Comparison of ENCODE assay signal across 9 cellular contexts in the genomic region with DNA sequence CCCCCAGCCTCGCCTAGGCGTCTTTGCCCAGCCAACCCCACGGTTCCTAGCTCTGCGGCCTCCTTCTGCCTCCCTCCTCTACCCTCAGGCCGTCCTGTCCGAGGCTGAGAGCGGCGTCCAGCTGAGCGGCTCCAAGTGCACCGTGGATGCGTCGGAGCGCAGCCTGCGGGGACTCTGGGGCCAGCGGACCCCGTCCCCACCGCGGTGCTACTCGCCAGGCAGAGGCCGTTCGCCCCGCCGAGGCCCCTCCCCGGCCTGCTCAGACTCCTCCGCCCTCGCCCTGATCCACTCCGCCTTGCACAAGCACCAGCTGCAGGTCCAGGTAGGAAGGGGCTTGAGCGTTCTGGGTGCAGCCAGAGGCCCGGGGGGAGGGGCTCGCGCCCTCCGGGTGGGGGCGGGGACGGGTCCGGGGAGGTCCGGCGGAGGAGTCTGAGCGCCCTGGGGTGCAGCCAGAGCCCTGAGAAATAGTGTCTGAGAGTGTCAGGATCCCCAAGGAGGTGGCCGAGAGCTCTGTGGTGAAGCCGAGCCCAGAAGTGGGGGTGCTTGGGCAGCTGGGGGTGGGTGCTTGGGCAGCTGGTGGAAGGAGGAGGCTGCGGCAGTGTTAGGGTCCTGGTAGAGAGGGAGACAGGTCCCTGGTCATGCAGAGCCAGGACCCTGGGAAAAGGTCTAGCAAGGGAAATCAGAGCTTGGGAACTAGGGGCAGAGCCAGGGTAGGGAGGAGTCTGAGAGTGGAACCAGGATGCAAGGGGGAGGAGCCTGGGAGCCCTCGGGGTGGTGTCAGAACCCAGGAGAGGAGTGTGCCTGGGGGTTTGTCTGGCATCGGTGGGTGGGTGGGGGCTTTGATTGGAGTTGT. TPM values are rescaled to one million over a fixed set of nuclear protein-coding genes. Genes with fewer than 3 reads are reported as not detected.
DNase-seq lines count a peak whose midpoint lies in the region; ATAC-seq and TF ChIP-seq lines count a peak whose summit lies in the region.
"Had no signal": no experiment of that assay in that cellular context is flagged by ENCODE, and none has a peak within 500 bp of the region (broad histone marks: within the 10 kb centered on the region; RNA-seq: fewer than 3 reads in every experiment).

No MANE protein-coding gene starts in this region.

- peaks cover 7 to 34% (median 10%) of the 10 kb centered on the region in 3 donors for H3K4me1 ChIP-seq in esophagus squamous epithelium
- no peaks in the 10 kb centered on the region for H3K4me1 ChIP-seq in naive thymus-derived CD4-positive, alpha-beta T cell (ENCODE audit: control insufficient read depth in 2 of 2, insufficient read depth in 2 of 2, low read length in 2 of 2)

- no peaks in the 10 kb centered on the region for H3K36me3 Mint-ChIP-seq in naive thymus-derived CD4-positive, alpha-beta T cell

- peak overlapping the region; percentile 36 to 81 (median 61) for H3K4me3 Mint-ChIP-seq in naive thymus-derived CD4-positive, alpha-beta T cell

- POLR2A ChIA-PET in naive thymus-derived CD4-positive, alpha-beta T cell (lab: Charles Lee) = interaction anchor here (0.6 kb wide), 1 partner anchor 923 kb away, joined by 4 read pairs; no protein-coding TSS in a partner anchor

- CTCF ChIA-PET in naive thymus-derived CD4-positive, alpha-beta T cell (lab: Charles Lee) = interaction anchor here (0.6 kb wide), 1 partner anchor 1053 kb away, joined by 4 read pairs; no protein-coding TSS in a partner anchor

- DNase-seq in AG10803 (ENCODE audit: low read depth) = no peak
- peak; percentile 43 for DNase-seq in NCI-H2227 treated with DMSO at 0.1 percent for 48 hours (lab: John Stamatoyannopoulos, UW)
- no peak for DNase-seq in esophagus squamous epithelium (lab: John Stamatoyannopoulos, UW)
- DNase-seq in naive thymus-derived CD4-positive, alpha-beta T cell = no peak
- DNase-seq in activated effector memory CD4-positive, alpha-beta T cell treated with Interleukin-2 at 50 U/mL for 16 hours = no peak
- DNase-seq in UCSD-AML1 (lab: John Stamatoyannopoulos, UW; ENCODE audit: unreplicated experiment) = no peak
- DNase-seq: NK-92 treated with Interleukin-12 subunit alpha and Interleukin-12 subunit beta, amount 100 ng/mL, for 24 hours had no signal

- no peak for ATAC-seq in naive thymus-derived CD4-positive, alpha-beta T cell
- ATAC-seq in GM18870 (IDR thresholded peaks at IDR 0.05; ENCODE audit: unreplicated experiment) = no peak
- ATAC-seq in HG03039 (IDR thresholded peaks at IDR 0.05; ENCODE audit: unreplicated experiment) = no peak

- 8 to 23% methylated on average over 3 to 19 of the region's 43 CpGs for WGBS in esophagus squamous epithelium, 2 donors

- peak overlapping the region in 1 of 4 donors; percentile 25 for H3K27ac ChIP-seq in esophagus squamous epithelium
- H3K27ac ChIP-seq in naive thymus-derived CD4-positive, alpha-beta T cell (ENCODE audit: low read depth, low read length) = no peak overlapping the region

- H3K4me1 Mint-ChIP-seq in naive thymus-derived CD4-positive, alpha-beta T cell = peaks cover 10 to 30% (median 17%) of the 10 kb centered on the region in 7 donors

- peaks cover 0 to 15% (median 0%) of the 10 kb centered on the region in 4 donors for H3K27me3 ChIP-seq in esophagus squamous epithelium
- no peaks in the 10 kb centered on the region for H3K27me3 ChIP-seq in naive thymus-derived CD4-positive, alpha-beta T cell (ENCODE audit: control insufficient read depth in 2 of 2, insufficient read depth in 2 of 2, low read length in 2 of 2)

- peak overlapping the region; percentile 27 for H3K4me3 ChIP-seq in AG10803 (ENCODE audit: low read length)
- H3K4me3 ChIP-seq in esophagus squamous epithelium = peak overlapping the region; percentile 1 to 63 (median 40)
- no peak overlapping the region for H3K4me3 ChIP-seq in naive thymus-derived CD4-positive, alpha-beta T cell (ENCODE audit: low read length)

- peak overlapping the region in 2 of 9 donors; percentile 43 to 72 for H3K27ac Mint-ChIP-seq in naive thymus-derived CD4-positive, alpha-beta T cell

- H3K9me3 ChIP-seq in esophagus squamous epithelium = no peaks in the 10 kb centered on the region
- no peaks in the 10 kb centered on the region for H3K9me3 ChIP-seq in naive thymus-derived CD4-positive, alpha-beta T cell (ENCODE audit: control insufficient read depth in 2 of 3, low read length in 3 of 3)

- no peak for TF ChIP-seq POLR2A in esophagus squamous epithelium (IDR thresholded peaks at IDR 0.05)

- H3K27me3 Mint-ChIP-seq in naive thymus-derived CD4-positive, alpha-beta T cell = peaks cover 0 to 40% (median 3%) of the 10 kb centered on the region in 5 donors

- H3K36me3 ChIP-seq in esophagus squamous epithelium = no peaks in the 10 kb centered on the region
- H3K36me3 ChIP-seq in naive thymus-derived CD4-positive, alpha-beta T cell (ENCODE audit: control insufficient read depth in 2 of 3, insufficient read depth in 3 of 3, low read length in 3 of 3) = peaks cover 0 to 4% (median 0%) of the 10 kb centered on the region in 3 experiments

- intact Hi-C loops in esophagus squamous epithelium (cut with DNase I) = no loop called here
- intact Hi-C loops in naive thymus-derived CD4-positive, alpha-beta T cell (cut with micrococcal nuclease) = loop anchor here in 1 of 2 donors (5.0 kb wide), 1 partner anchor 804 kb away; the partner anchor contains the start of gene PINK1

- H3K9me3 Mint-ChIP-seq in naive thymus-derived CD4-positive, alpha-beta T cell = no peaks in the 10 kb centered on the region

- TF ChIP-seq CTCF in AG10803 (conservative IDR thresholded peaks at IDR 0.05; ENCODE audit: low read length) (no peak), esophagus squamous epithelium (IDR thresholded peaks at IDR 0.05) (no peak)

RNA-seq across cellular contexts. Expression of gene NBPF3, which starts 3.2 kb away (rescaled TPM):
- total RNA-seq in esophagus squamous epithelium = 10 to 100 TPM in 1 of 4 donors, 1 to 10 TPM in 3; 3.8 to 10.7 (median 6.6) TPM
- 10 to 100 TPM in 4 of 5 experiments, 1 to 10 TPM in 1; 5.6 to 18.1 (median 12.0) TPM for total RNA-seq in naive thymus-derived CD4-positive, alpha-beta T cell
- polyA plus RNA-seq in naive thymus-derived CD4-positive, alpha-beta T cell = 1 to 10 TPM; 4.2 to 7.8 TPM
